In genomic region chr9:82117025-82117424, GRCh38 we compare ENCODE assay signal across 10 cellular contexts.
DNase-seq lines count a peak whose midpoint lies in the region; TF ChIP-seq lines count a peak whose summit lies in the region.
"Had no signal": no experiment of that assay in that cellular context is flagged by ENCODE, and none has a peak within 500 bp of the region (broad histone marks: within the 10 kb centered on the region; RNA-seq: fewer than 3 reads in every experiment).

No MANE protein-coding gene starts in this region.

- DNase-seq in NCI-H1092 (lab: John Stamatoyannopoulos, UW) (peak; percentile 10), SJCRH30 (peak; percentile 27 to 65), fibroblast of the conjunctiva (ENCODE audit: low read depth) (peak; percentile 89), skeletal muscle cell (ENCODE audit: low read depth) (peak; percentile 48), prostate gland (ENCODE audit: low spot score) (no peak), NCI-H2107 treated with DMSO at 0.1 percent for 48 hours (lab: John Stamatoyannopoulos, UW; ENCODE audit: unreplicated experiment) (no peak), GDM1 (lab: John Stamatoyannopoulos, UW) (no peak)
- DNase-seq: activated naive CD4-positive, alpha-beta T cell treated with anti-CD3 and anti-CD28 coated beads for 36 hours; HFFc6; mesendoderm had no signal

- H3K9me3 ChIP-seq in SJCRH30 (replicated peaks) = no peaks in the 10 kb centered on the region
- no peaks in the 10 kb centered on the region for H3K9me3 ChIP-seq in prostate gland

- H3K4me3 ChIP-seq in SJCRH30 = peak overlapping the region; percentile 20
- H3K4me3 ChIP-seq in skeletal muscle cell (ENCODE audit: low read depth, low read length) = no peak overlapping the region
- H3K4me3 ChIP-seq in prostate gland = no peak overlapping the region

- no peak for TF ChIP-seq CTCF in prostate gland (IDR thresholded peaks at IDR 0.05)

- H3K27ac ChIP-seq in SJCRH30 (peak overlapping the region; percentile 15), prostate gland (no peak overlapping the region)

- H3K27me3 ChIP-seq in SJCRH30 = no peaks in the 10 kb centered on the region
- H3K27me3 ChIP-seq in prostate gland (replicated peaks; ENCODE audit: insufficient read depth) = no peaks in the 10 kb centered on the region

- intact Hi-C loops in prostate gland (cut with DNase I) = no loop called here

- TF ChIP-seq POLR2A in prostate gland (IDR thresholded peaks at IDR 0.05) = no peak

- H3K4me1 ChIP-seq in SJCRH30 (peaks cover 17% of the 10 kb centered on the region), prostate gland (replicated peaks) (no peaks in the 10 kb centered on the region)

- H3K36me3 ChIP-seq in SJCRH30 (no peaks in the 10 kb centered on the region), prostate gland (no peaks in the 10 kb centered on the region)

- WGBS in prostate gland = 12% methylated on average over 6 of the region's 6 CpGs

Comparison
In these comparisons a context has a peak if more than half of its experiments do, and no peak if none do; other contexts are left out.
1. DNase-seq: peak in NCI-H1092 (single experiment), SJCRH30 (2 of 2), fibroblast of the conjunctiva (single experiment) and skeletal muscle cell (single experiment); none in prostate gland (single experiment), NCI-H2107 treated with DMSO at 0.1 percent for 48 hours (single experiment) and GDM1 (single experiment).